In the genomic region with DNA sequence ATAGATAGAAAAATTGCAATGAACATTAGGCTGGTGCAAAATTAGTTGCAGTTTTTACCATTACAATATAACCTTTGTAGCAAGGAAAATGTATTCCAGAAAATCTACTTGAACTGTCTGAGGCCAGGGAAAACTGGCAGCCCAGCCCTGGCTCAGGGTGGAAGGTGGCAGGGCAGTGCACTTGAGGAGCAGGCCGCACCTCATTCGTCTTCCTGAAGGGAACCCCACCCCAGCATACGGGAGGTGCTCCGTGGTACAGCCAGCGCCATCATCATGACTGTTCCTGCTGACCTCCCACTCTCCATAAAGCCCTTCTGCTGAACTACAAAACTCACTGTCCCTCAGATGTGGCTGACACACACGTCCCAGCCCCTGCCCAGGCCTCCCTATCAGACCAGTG, we compare ENCODE assay signal across 23 cellular contexts.
DNase-seq lines count a peak whose midpoint lies in the region; ATAC-seq and TF ChIP-seq lines count a peak whose summit lies in the region.
"Had no signal": no experiment of that assay in that cellular context is flagged by ENCODE, and none has a peak within 500 bp of the region (broad histone marks: within the 10 kb centered on the region; RNA-seq: fewer than 3 reads in every experiment).

No MANE protein-coding gene starts in this region.

- H3K27ac Mint-ChIP-seq in activated CD4-positive, alpha-beta T cell treated with anti-CD3 and anti-CD28 coated beads, Interleukin-2, amount 10 ng/mL, durations not matched to agents 7 days and 5 days = peak overlapping the region; percentile 32
- H3K27ac Mint-ChIP-seq in natural killer cell = peak overlapping the region; percentile 5 to 21
- peak overlapping the region in 1 of 2 donors; percentile 38 for H3K27ac Mint-ChIP-seq in natural killer cell treated with Interleukin-12 subunit alpha and Interleukin-12 subunit beta and Interleukin-15 and Interleukin-18, amount 100 ng/mL, for 72 hours

- peaks cover 4% of the 10 kb centered on the region for H3K4me1 Mint-ChIP-seq in activated CD4-positive, alpha-beta T cell treated with anti-CD3 and anti-CD28 coated beads, Interleukin-2, amount 10 ng/mL, durations not matched to agents 7 days and 5 days
- H3K4me1 Mint-ChIP-seq in natural killer cell = no peaks in the 10 kb centered on the region
- H3K4me1 Mint-ChIP-seq in natural killer cell treated with Interleukin-12 subunit alpha and Interleukin-12 subunit beta and Interleukin-15 and Interleukin-18, amount 100 ng/mL, for 72 hours (ENCODE audit: low read depth in 2 of 2) = no peaks in the 10 kb centered on the region
- H3K4me1 Mint-ChIP-seq: CD8-positive, alpha-beta memory T cell had no signal

- CTCF ChIA-PET in activated CD4-positive, alpha-beta T cell treated with anti-CD3 and anti-CD28 coated beads, Interleukin-2, amount 10 ng/mL, durations not matched to agents 7 days and 5 days (lab: Charles Lee) = no interaction called here

- H3K36me3 ChIP-seq in gastrocnemius medialis = peaks cover 0 to 81% of the 10 kb centered on the region in 2 donors

- H3K9me3 Mint-ChIP-seq in activated CD4-positive, alpha-beta T cell treated with anti-CD3 and anti-CD28 coated beads, Interleukin-2, amount 10 ng/mL, durations not matched to agents 7 days and 5 days = no peaks in the 10 kb centered on the region
- H3K9me3 Mint-ChIP-seq in natural killer cell = no peaks in the 10 kb centered on the region
- H3K9me3 Mint-ChIP-seq in natural killer cell treated with Interleukin-12 subunit alpha and Interleukin-12 subunit beta and Interleukin-15 and Interleukin-18, amount 100 ng/mL, for 72 hours = no peaks in the 10 kb centered on the region
- H3K9me3 Mint-ChIP-seq: CD8-positive, alpha-beta memory T cell had no signal

- no peaks in the 10 kb centered on the region for H3K27me3 ChIP-seq in gastrocnemius medialis
- H3K27me3 ChIP-seq: BLaER1 treated with 17β-estradiol and CSF1 and Interleukin-3, amounts not matched to agents 10 nM and 100 nM; SJCRH30 had no signal

- in situ Hi-C loops in gastrocnemius medialis (cut with MboI; ENCODE audit: low sequenced_read_pairs in 4 of 4) = loop anchor here in 3 of 4 donors (10.0 to 25.0 kb wide), 2 partner anchors 256 to 264 kb away; no protein-coding TSS in a partner anchor

- intact Hi-C loops in natural killer cell (cut with micrococcal nuclease) = no loop called here
- intact Hi-C loops in gastrocnemius medialis (cut with DNase I; ENCODE audit: low total_unique reads) = loop anchor here (5.0 to 10.0 kb wide), 2 partner anchors 416 to 1004 kb away; a partner anchor contains a TSS

- H3K36me3 Mint-ChIP-seq in activated CD4-positive, alpha-beta T cell treated with anti-CD3 and anti-CD28 coated beads, Interleukin-2, amount 10 ng/mL, durations not matched to agents 7 days and 5 days (ENCODE audit: low read depth) = peaks cover 38% of the 10 kb centered on the region
- peaks cover 6% of the 10 kb centered on the region for H3K36me3 Mint-ChIP-seq in natural killer cell
- no peaks in the 10 kb centered on the region for H3K36me3 Mint-ChIP-seq in natural killer cell treated with Interleukin-12 subunit alpha and Interleukin-12 subunit beta and Interleukin-15 and Interleukin-18, amount 100 ng/mL, for 72 hours

- H3K9me3 ChIP-seq in gastrocnemius medialis = no peaks in the 10 kb centered on the region
- H3K9me3 ChIP-seq: BLaER1 treated with 17β-estradiol and CSF1 and Interleukin-3, amounts not matched to agents 10 nM and 100 nM; SJCRH30 had no signal

- no peaks in the 10 kb centered on the region for H3K27me3 Mint-ChIP-seq in activated CD4-positive, alpha-beta T cell treated with anti-CD3 and anti-CD28 coated beads, Interleukin-2, amount 10 ng/mL, durations not matched to agents 7 days and 5 days
- no peaks in the 10 kb centered on the region for H3K27me3 Mint-ChIP-seq in natural killer cell (ENCODE audit: low read depth in 2 of 2)
- H3K27me3 Mint-ChIP-seq in natural killer cell treated with Interleukin-12 subunit alpha and Interleukin-12 subunit beta and Interleukin-15 and Interleukin-18, amount 100 ng/mL, for 72 hours = no peaks in the 10 kb centered on the region
- H3K27me3 Mint-ChIP-seq: CD8-positive, alpha-beta memory T cell had no signal

- TF ChIP-seq POLR2A in gastrocnemius medialis (IDR thresholded peaks at IDR 0.05) = no peak

- POLR2A ChIA-PET in activated CD4-positive, alpha-beta T cell treated with anti-CD3 and anti-CD28 coated beads, Interleukin-2, amount 10 ng/mL, durations not matched to agents 7 days and 5 days (lab: Charles Lee) = no interaction called here

- H3K4me1 ChIP-seq in gastrocnemius medialis = peaks cover 14 to 18% of the 10 kb centered on the region in 2 donors
- H3K4me1 ChIP-seq: BLaER1 treated with 17β-estradiol and CSF1 and Interleukin-3, amounts not matched to agents 10 nM and 100 nM had no signal

- H3K4me3 Mint-ChIP-seq in activated CD4-positive, alpha-beta T cell treated with anti-CD3 and anti-CD28 coated beads, Interleukin-2, amount 10 ng/mL, durations not matched to agents 7 days and 5 days = no peak overlapping the region
- H3K4me3 Mint-ChIP-seq in natural killer cell = no peak overlapping the region
- H3K4me3 Mint-ChIP-seq in natural killer cell treated with Interleukin-12 subunit alpha and Interleukin-12 subunit beta and Interleukin-15 and Interleukin-18, amount 100 ng/mL, for 72 hours = no peak overlapping the region
- H3K4me3 Mint-ChIP-seq: CD8-positive, alpha-beta memory T cell had no signal

- ATAC-seq in natural killer cell = no peak
- ATAC-seq in natural killer cell treated with Interleukin-12 subunit alpha and Interleukin-12 subunit beta and Interleukin-15 and Interleukin-18, amount 100 ng/mL, for 72 hours = no peak
- no peak for ATAC-seq in gastrocnemius medialis
- no peak for ATAC-seq in GM18517 (IDR thresholded peaks at IDR 0.05; ENCODE audit: unreplicated experiment)
- ATAC-seq in GM19455 (IDR thresholded peaks at IDR 0.05; ENCODE audit: unreplicated experiment) = no peak
- ATAC-seq: HCT116 had no signal

- DNase-seq in activated CD4-positive, alpha-beta T cell treated with anti-CD3 and anti-CD28 coated beads, Interleukin-2, amount 10 ng/mL, durations not matched to agents 7 days and 5 days = no peak
- no peak for DNase-seq in activated CD4-positive, alpha-beta T cell treated with anti-CD3 and anti-CD28 coated beads for 1 hour
- DNase-seq in natural killer cell = no peak
- DNase-seq in natural killer cell treated with Interleukin-12 subunit alpha and Interleukin-12 subunit beta and Interleukin-15 and Interleukin-18, amount 100 ng/mL, for 72 hours (ENCODE audit: low spot score) = no peak
- no peak for DNase-seq in gastrocnemius medialis
- DNase-seq in NCI-H2107 treated with DMSO at 0.1 percent for 48 hours (lab: John Stamatoyannopoulos, UW; ENCODE audit: unreplicated experiment) = no peak
- DNase-seq: Calu3; CD8-positive, alpha-beta memory T cell; DMS153; GOT3; IMR-90; NCI-H1092 treated with DMSO at 0.1 percent for 48 hours; NCI-H1436 treated with DMSO at 0.1 percent for 48 hours; NCI-H1930; NCI-H2227 treated with DMSO at 0.1 percent for 48 hours; NCI-H510A; SJCRH30 had no signal

- peak overlapping the region; percentile 59 to 80 (median 74) for H3K27ac ChIP-seq in gastrocnemius medialis
- H3K27ac ChIP-seq: 22Rv1; BLaER1 treated with 17β-estradiol and CSF1 and Interleukin-3, amounts not matched to agents 10 nM and 100 nM; KMS-11; SJCRH30 had no signal

- no peak overlapping the region for H3K4me3 ChIP-seq in gastrocnemius medialis
- H3K4me3 ChIP-seq: BLaER1 treated with 17β-estradiol and CSF1 and Interleukin-3, amounts not matched to agents 10 nM and 100 nM; SJCRH30 had no signal

- TF ChIP-seq CTCF in natural killer cell (IDR thresholded peaks at IDR 0.05) (no peak), gastrocnemius medialis (IDR thresholded peaks at IDR 0.05 in 4 of 5, conservative IDR thresholded peaks at IDR 0.05 in 1 of 5) (no peak)
